Comparison of ENCODE assay signal across 8 cellular contexts in the genomic region with DNA sequence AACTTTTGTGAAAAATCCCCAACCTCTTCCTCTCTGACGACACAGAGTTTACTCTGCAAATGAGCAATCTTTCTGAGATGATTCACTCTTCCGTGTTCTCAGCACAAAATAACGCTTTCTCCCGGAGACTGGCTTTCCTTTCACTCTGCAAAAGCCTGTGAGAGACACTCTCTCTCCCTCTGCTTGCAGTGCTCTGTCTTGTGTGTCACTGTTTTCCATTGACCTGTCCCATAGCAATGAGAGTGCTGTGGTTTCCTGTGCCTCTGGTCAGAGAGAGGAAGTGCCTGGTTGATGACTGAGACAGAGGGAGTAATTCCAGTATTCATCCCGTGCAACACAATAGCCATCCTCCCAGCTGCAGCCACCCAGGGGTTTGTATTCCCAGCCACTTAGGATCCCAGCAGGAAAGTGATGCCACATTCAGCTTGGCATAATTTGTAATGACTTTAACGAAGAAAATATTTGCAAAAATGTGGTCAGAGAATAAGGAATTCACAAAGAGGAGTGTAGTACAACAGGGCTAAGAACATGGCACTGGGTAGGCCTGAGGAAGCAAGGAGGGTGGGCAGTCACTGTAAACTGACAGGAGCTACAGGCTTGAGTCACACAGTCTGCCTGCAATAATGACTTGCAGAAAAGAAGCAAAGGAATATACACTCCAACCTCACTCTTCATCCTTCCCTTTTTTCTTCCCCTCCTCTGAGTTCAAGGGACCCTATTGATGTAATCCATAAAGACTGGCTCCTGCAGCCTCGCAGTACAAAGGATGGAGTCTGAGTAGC.
A peak's percentile ranks its signal among the peaks of the same experiment; 100 is the strongest.
DNase-seq lines count a peak whose midpoint lies in the region; ATAC-seq and TF ChIP-seq lines count a peak whose summit lies in the region.

No MANE protein-coding gene starts in this region.

- peak overlapping the region in 15 of 21 experiments; percentile 17 to 83 (median 55) for H3K27ac ChIP-seq in skin epidermis

- peaks cover 0 to 6% (median 1%) of the 10 kb centered on the region in 3 donors for H3K4me1 Mint-ChIP-seq in T-cell

- no peak overlapping the region for H3K27ac Mint-ChIP-seq in T-cell

- H3K9me3 Mint-ChIP-seq in T-cell, result no peaks in the 10 kb centered on the region

- H3K4me3 ChIP-seq in fibroblast of villous mesenchyme (ENCODE audit: low read depth, low read length) (peak overlapping the region; percentile 4), skin epidermis (no peak overlapping the region)

- no peak overlapping the region for H3K4me3 Mint-ChIP-seq in T-cell

- TF ChIP-seq CTCF in fibroblast of villous mesenchyme (IDR thresholded peaks at IDR 0.05; ENCODE audit: insufficient read depth, low read depth, low read length), result no peak

- H3K36me3 Mint-ChIP-seq in T-cell, result no peaks in the 10 kb centered on the region

- POLR2A ChIA-PET in T-cell (lab: Charles Lee), result no interaction called here

- CTCF ChIA-PET in T-cell (lab: Charles Lee), result no interaction called here

- H3K27me3 Mint-ChIP-seq in T-cell, result no peaks in the 10 kb centered on the region

- peak; percentile 22 for DNase-seq in GDM1 (lab: John Stamatoyannopoulos, UW)
- DNase-seq in SW 1271 (lab: John Stamatoyannopoulos, UW), result peak; percentile 99 to 100
- peak; percentile 81 for DNase-seq in fibroblast of villous mesenchyme (ENCODE audit: low read depth)
- no peak for DNase-seq in T-cell
- DNase-seq in NCI-H2196 treated with DMSO at 0.1 percent for 48 hours (lab: John Stamatoyannopoulos, UW; ENCODE audit: unreplicated experiment), result no peak

- ATAC-seq in GM19467 (IDR thresholded peaks at IDR 0.05; ENCODE audit: unreplicated experiment) (peak; percentile 74), HG03432 (IDR thresholded peaks at IDR 0.05; ENCODE audit: unreplicated experiment) (peak; percentile 87), T-cell (replicated peaks in 1 of 4) (no peak)

Comparison
In these comparisons a context has a peak if more than half of its experiments do, and no peak if none do; other contexts are left out.
1. DNase-seq: peak in GDM1 (single experiment), SW 1271 (2 of 2) and fibroblast of villous mesenchyme (single experiment); none in T-cell (0 of 34) and NCI-H2196 treated with DMSO at 0.1 percent for 48 hours (single experiment).
2. ATAC-seq: peak in GM19467 (single experiment) and HG03432 (single experiment); none in T-cell (0 of 4).